ENCODE assay signal across 29 cellular contexts in the genomic region with DNA sequence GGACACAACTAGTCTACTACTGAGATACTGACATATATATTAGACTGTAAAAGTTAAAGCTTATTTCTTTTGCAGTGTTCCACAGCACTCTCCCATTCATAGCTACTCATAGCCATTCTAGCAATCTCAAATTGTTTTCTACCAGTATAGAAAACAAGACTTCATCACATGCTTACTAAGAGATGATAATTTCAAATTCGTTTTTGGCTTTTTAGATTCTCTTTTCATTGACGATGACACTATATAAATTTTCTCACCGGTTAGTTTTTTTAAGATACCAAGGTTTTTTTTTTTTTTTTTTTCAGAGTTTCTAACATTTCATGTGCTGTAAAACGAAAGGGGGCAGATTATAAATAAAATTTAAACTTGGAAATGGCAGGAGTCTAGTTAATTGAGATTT. TPM values are rescaled to one million over a fixed set of nuclear protein-coding genes. Genes with fewer than 3 reads are reported as not detected.
DNase-seq lines count a peak whose midpoint lies in the region; ATAC-seq, FAIRE-seq and TF ChIP-seq lines count a peak whose summit lies in the region.
"Had no signal": no experiment of that assay in that cellular context is flagged by ENCODE, and none has a peak within 500 bp of the region (broad histone marks: within the 10 kb centered on the region; RNA-seq: fewer than 3 reads in every experiment).

No MANE protein-coding gene starts in this region.

- H3K79me2 ChIP-seq in SU-DHL-6 (ENCODE audit: insufficient read depth, low read length) = peaks cover 90% of the 10 kb centered on the region

- FAIRE-seq in small intestine (lab: Jason Lieb, UNC) = no peak
- FAIRE-seq: islet of Langerhans had no signal

- H3K27me3 ChIP-seq in SU-DHL-6 (ENCODE audit: low read length) (no peaks in the 10 kb centered on the region), small intestine (ENCODE audit: control insufficient read depth in 2 of 2, insufficient read depth in 2 of 2, low read length in 2 of 2) (no peaks in the 10 kb centered on the region)
- H3K27me3 ChIP-seq: BLaER1, right lobe of liver had no signal

- H3K36me3 Mint-ChIP-seq in stimulated activated naive CD8-positive, alpha-beta T cell treated with anti-CD3 and anti-CD28 coated beads, Interleukin-15, Interleukin-2, amounts not matched to agents 100 ng/mL and 50 ng/mL, for 24 hours (ENCODE audit: low read depth) = peaks cover 66% of the 10 kb centered on the region
- H3K36me3 Mint-ChIP-seq in immature natural killer cell = peaks cover 0 to 7% (median 4%) of the 10 kb centered on the region in 3 donors

- H3K27ac Mint-ChIP-seq in stimulated activated naive CD8-positive, alpha-beta T cell treated with anti-CD3 and anti-CD28 coated beads, Interleukin-15, Interleukin-2, amounts not matched to agents 100 ng/mL and 50 ng/mL, for 24 hours = peak overlapping the region; percentile 61
- H3K27ac Mint-ChIP-seq in immature natural killer cell = peak overlapping the region; percentile 13 to 81 (median 64)
- H3K27ac Mint-ChIP-seq: activated CD4-positive, alpha-beta T cell treated with anti-CD3 and anti-CD28 coated beads, Interleukin-2, amount 10 ng/mL, durations not matched to agents 24 days and 14 days; H9 had no signal

- H3K36me3 ChIP-seq in SU-DHL-6 (ENCODE audit: low read length) (peaks cover 25% of the 10 kb centered on the region), small intestine (ENCODE audit: control insufficient read depth in 2 of 2, insufficient read depth in 2 of 2, low read length in 2 of 2) (no peaks in the 10 kb centered on the region)
- H3K36me3 ChIP-seq: BLaER1, left ventricle myocardium inferior, prostate gland, right lobe of liver, SJCRH30, WERI-Rb-1 had no signal

- WGBS in small intestine, 3 donors = 56 to 81% (median 65%) methylated on average over 4 of the region's 4 CpGs

- no peaks in the 10 kb centered on the region for H3K4me1 ChIP-seq in small intestine (ENCODE audit: control insufficient read depth in 2 of 2, insufficient read depth in 1 of 2, low read depth in 1 of 2, low read length in 1 of 2)
- H3K4me1 ChIP-seq: left ventricle myocardium inferior, prostate gland, right lobe of liver, SJCRH30 had no signal

- ATAC-seq in stimulated activated naive CD8-positive, alpha-beta T cell treated with anti-CD3 and anti-CD28 coated beads, Interleukin-15, Interleukin-2, amounts not matched to agents 100 U/mL and 50 U/mL, for 24 hours = no peak
- ATAC-seq in GM18873 (IDR thresholded peaks at IDR 0.05; ENCODE audit: low FRiP score, unreplicated experiment) = no peak
- ATAC-seq: right lobe of liver had no signal

- no peaks in the 10 kb centered on the region for H3K9me3 Mint-ChIP-seq in stimulated activated naive CD8-positive, alpha-beta T cell treated with anti-CD3 and anti-CD28 coated beads, Interleukin-15, Interleukin-2, amounts not matched to agents 100 ng/mL and 50 ng/mL, for 24 hours
- no peaks in the 10 kb centered on the region for H3K9me3 Mint-ChIP-seq in immature natural killer cell
- H3K9me3 Mint-ChIP-seq: activated CD4-positive, alpha-beta T cell treated with anti-CD3 and anti-CD28 coated beads, Interleukin-2, amount 10 ng/mL, durations not matched to agents 24 days and 14 days; H9 had no signal

- H3K9ac ChIP-seq in SU-DHL-6 (ENCODE audit: low read length) = no peak overlapping the region
- H3K9ac ChIP-seq: BLaER1 had no signal

- H3K4me3 ChIP-seq in SU-DHL-6 (ENCODE audit: insufficient read depth, low read length, poor library complexity, severe bottlenecking) (no peak overlapping the region), small intestine (ENCODE audit: low read depth in 1 of 2, low read length in 2 of 2) (no peak overlapping the region)
- H3K4me3 ChIP-seq: BLaER1, left ventricle myocardium inferior, prostate gland, right lobe of liver, SJCRH30 had no signal

- no peaks in the 10 kb centered on the region for H3K9me2 ChIP-seq in SU-DHL-6 (replicated peaks; ENCODE audit: insufficient read depth, low read length)

- H3K4me3 Mint-ChIP-seq in stimulated activated naive CD8-positive, alpha-beta T cell treated with anti-CD3 and anti-CD28 coated beads, Interleukin-15, Interleukin-2, amounts not matched to agents 100 ng/mL and 50 ng/mL, for 24 hours = peak overlapping the region; percentile 47
- H3K4me3 Mint-ChIP-seq in immature natural killer cell = peak overlapping the region in 1 of 5 donors; percentile 15
- H3K4me3 Mint-ChIP-seq: activated CD4-positive, alpha-beta T cell treated with anti-CD3 and anti-CD28 coated beads, Interleukin-2, amount 10 ng/mL, durations not matched to agents 24 days and 14 days; H9 had no signal

- no peaks in the 10 kb centered on the region for H4K20me1 ChIP-seq in SU-DHL-6 (ENCODE audit: low read depth, low read length)
- H4K20me1 ChIP-seq: BLaER1 had no signal

- H3K27me3 Mint-ChIP-seq in stimulated activated naive CD8-positive, alpha-beta T cell treated with anti-CD3 and anti-CD28 coated beads, Interleukin-15, Interleukin-2, amounts not matched to agents 100 ng/mL and 50 ng/mL, for 24 hours = no peaks in the 10 kb centered on the region
- H3K27me3 Mint-ChIP-seq in immature natural killer cell (ENCODE audit: low read depth in 3 of 3) = no peaks in the 10 kb centered on the region
- H3K27me3 Mint-ChIP-seq: activated CD4-positive, alpha-beta T cell treated with anti-CD3 and anti-CD28 coated beads, Interleukin-2, amount 10 ng/mL, durations not matched to agents 24 days and 14 days had no signal

- H3K4me2 ChIP-seq in SU-DHL-6 (ENCODE audit: low read depth, low read length, poor library complexity, severe bottlenecking) = peak overlapping the region; percentile 45
- H3K4me2 ChIP-seq: BLaER1 had no signal

- no peak overlapping the region for H2AFZ ChIP-seq in SU-DHL-6 (ENCODE audit: low read depth, low read length, severe bottlenecking)

- H3F3A ChIP-seq in SU-DHL-6 (ENCODE audit: insufficient read depth) = peaks cover 19% of the 10 kb centered on the region; the same call in 1 of the 2 replicates

- H3K4me1 Mint-ChIP-seq in stimulated activated naive CD8-positive, alpha-beta T cell treated with anti-CD3 and anti-CD28 coated beads, Interleukin-15, Interleukin-2, amounts not matched to agents 100 ng/mL and 50 ng/mL, for 24 hours (ENCODE audit: low read depth) = peaks cover 80% of the 10 kb centered on the region
- peaks cover 72 to 83% of the 10 kb centered on the region in 2 donors for H3K4me1 Mint-ChIP-seq in immature natural killer cell
- H3K4me1 Mint-ChIP-seq: H9 had no signal

- no peak for TF ChIP-seq CTCF in SU-DHL-6 (IDR thresholded peaks at IDR 0.05; ENCODE audit: insufficient read depth, low read length, poor library complexity, severe bottlenecking)

- DNase-seq in stimulated activated naive CD8-positive, alpha-beta T cell treated with anti-CD3 and anti-CD28 coated beads, Interleukin-15, Interleukin-2, amounts not matched to agents 100 U/mL and 50 U/mL, for 24 hours = no peak
- DNase-seq in immature natural killer cell (no peak), small intestine (no peak), NCI-H2227 treated with DMSO at 0.1 percent for 48 hours (lab: John Stamatoyannopoulos, UW) (no peak)
- no peak for DNase-seq in stimulated activated naive CD4-positive, alpha-beta T cell treated with Interleukin-2 at 50 U/mL for 16 hours (lab: John Stamatoyannopoulos, UW)
- DNase-seq: activated CD4-positive, alpha-beta T cell treated with anti-CD3 and anti-CD28 coated beads, Interleukin-2, amount 10 ng/mL, durations not matched to agents 24 days and 14 days; cortex of kidney; erythroblast; GDM1; H9; left ventricle myocardium inferior; mesenchymal stem cell; NCI-H1048; NCI-H1694; right lobe of liver; RPMI8226; SJCRH30; stimulated activated CD8-positive, alpha-beta memory T cell treated with anti-CD3 and anti-CD28 coated beads, Interleukin-4, amount 100 ng/mL, for 48 hours; substantia nigra; trophoblast cell; WERI-Rb-1 had no signal

- H3K9me3 ChIP-seq in SU-DHL-6 (ENCODE audit: insufficient read depth, low read length) (no peaks in the 10 kb centered on the region), small intestine (ENCODE audit: control insufficient read depth, low read depth) (no peaks in the 10 kb centered on the region)
- H3K9me3 ChIP-seq: BLaER1, left ventricle myocardium inferior, prostate gland, right lobe of liver, SJCRH30 had no signal

- H3K27ac ChIP-seq in SU-DHL-6 (ENCODE audit: low read depth, low read length) (peak overlapping the region; percentile 62), small intestine (ENCODE audit: low read depth in 1 of 2, low read length in 1 of 2) (no peak overlapping the region)
- H3K27ac ChIP-seq: BLaER1, left ventricle myocardium inferior, prostate gland, right lobe of liver, SJCRH30, WERI-Rb-1 had no signal

RNA-seq across cellular contexts. Expression of a gene that starts 17.9 kb away (rescaled TPM):
- polyA plus RNA-seq in immature natural killer cell (10 to 100 TPM in 2 of 3 donors, 1 to 10 TPM in 1; 3.1 to 77.5 (median 15.7) TPM), small intestine (1 to 10 TPM in 2 of 3 donors, under 1 TPM in 1; 0.67 to 1.6 (median 1.4) TPM)
- polyA plus RNA-seq: AG04450, IMR-90 had no signal

RNA-seq across cellular contexts. Expression of a gene that starts 21.8 kb away (rescaled TPM):
- polyA plus RNA-seq in immature natural killer cell = not detected
- not detected for polyA plus RNA-seq in small intestine
- polyA plus RNA-seq: AG04450, IMR-90 had no signal
